18 cellular contexts compared by ENCODE assay signal in genomic region chr10:80411681-80412230, GRCh38. TPM values are rescaled to one million over a fixed set of nuclear protein-coding genes. Genes with fewer than 3 reads are reported as not detected.
DNase-seq lines count a peak whose midpoint lies in the region; TF ChIP-seq lines count a peak whose summit lies in the region.
"Had no signal": no experiment of that assay in that cellular context is flagged by ENCODE, and none has a peak within 500 bp of the region (broad histone marks: within the 10 kb centered on the region; RNA-seq: fewer than 3 reads in every experiment).

No MANE protein-coding gene starts in this region.

- H4K20me1 ChIP-seq in BLaER1 treated with 17β-estradiol and CSF1 and Interleukin-3, amounts not matched to agents 10 nM and 100 nM = peaks cover 0 to 28% (median 7%) of the 10 kb centered on the region in 11 experiments; a peak in 10 of 22 replicates

- 58 to 73% methylated on average over 2 of the region's 2 CpGs for WGBS in esophagus, 2 donors
- 65 to 91% methylated on average over 2 of the region's 2 CpGs for WGBS in sigmoid colon, 2 donors

- H3K9ac ChIP-seq in BLaER1 treated with 17β-estradiol and CSF1 and Interleukin-3, amounts not matched to agents 10 nM and 100 nM = no peak overlapping the region
- peak overlapping the region; percentile 8 for H3K9ac ChIP-seq in adipocyte (ENCODE audit: low read length)

- TF ChIP-seq POLR2A in sigmoid colon (IDR thresholded peaks at IDR 0.05) = no peak

- H3K27me3 ChIP-seq in BLaER1 treated with 17β-estradiol and CSF1 and Interleukin-3, amounts not matched to agents 10 nM and 100 nM = no peaks in the 10 kb centered on the region
- no peaks in the 10 kb centered on the region for H3K27me3 ChIP-seq in adipocyte (replicated peaks; ENCODE audit: control insufficient read depth, insufficient read depth, low read length)
- no peaks in the 10 kb centered on the region for H3K27me3 ChIP-seq in esophagus (ENCODE audit: control insufficient read depth in 1 of 2, insufficient read depth in 2 of 2, low read length in 2 of 2)
- H3K27me3 ChIP-seq in sigmoid colon = no peaks in the 10 kb centered on the region

- peaks cover 57 to 84% (median 68%) of the 10 kb centered on the region in 10 experiments for H3K4me1 ChIP-seq in BLaER1 treated with 17β-estradiol and CSF1 and Interleukin-3, amounts not matched to agents 10 nM and 100 nM
- H3K4me1 ChIP-seq in adipocyte (ENCODE audit: control insufficient read depth, insufficient read depth, low read length) (peaks cover 69% of the 10 kb centered on the region), esophagus (ENCODE audit: control insufficient read depth in 2 of 2, insufficient read depth in 2 of 2, low read length in 1 of 2) (peaks cover 14 to 20% of the 10 kb centered on the region in 2 donors), sigmoid colon (peaks cover 0 to 86% (median 83%) of the 10 kb centered on the region in 4 donors)

- no peak for TF ChIP-seq CTCF in sigmoid colon (IDR thresholded peaks at IDR 0.05)

- peak overlapping the region in 10 of 11 experiments; percentile 39 to 98 (median 80); a peak in 16 of 22 replicates for H3K4me2 ChIP-seq in BLaER1 treated with 17β-estradiol and CSF1 and Interleukin-3, amounts not matched to agents 10 nM and 100 nM

- no peak overlapping the region for H3K27ac ChIP-seq in BLaER1 treated with 17β-estradiol and CSF1 and Interleukin-3, amounts not matched to agents 10 nM and 100 nM
- peak overlapping the region; percentile 60 to 82 for H3K27ac ChIP-seq in esophagus (ENCODE audit: low read depth in 2 of 2, low read length in 1 of 2)
- peak overlapping the region in 3 of 4 donors; percentile 7 to 87 (median 86) for H3K27ac ChIP-seq in sigmoid colon
- no peak overlapping the region for H3K27ac ChIP-seq in substantia nigra (ENCODE audit: low read depth, low read length, poor library complexity, severe bottlenecking)
- H3K27ac ChIP-seq: tibial artery had no signal

- H3K36me3 ChIP-seq in BLaER1 treated with 17β-estradiol and CSF1 and Interleukin-3, amounts not matched to agents 10 nM and 100 nM = peaks cover 0 to 43% (median 8%) of the 10 kb centered on the region in 11 experiments; a peak in 8 of 22 replicates
- no peaks in the 10 kb centered on the region for H3K36me3 ChIP-seq in adipocyte (ENCODE audit: control insufficient read depth, insufficient read depth, low read length, severe bottlenecking)
- no peaks in the 10 kb centered on the region for H3K36me3 ChIP-seq in esophagus (ENCODE audit: control insufficient read depth in 2 of 2, insufficient read depth in 2 of 2, low read length in 1 of 2)
- H3K36me3 ChIP-seq in sigmoid colon = no peaks in the 10 kb centered on the region
- H3K36me3 ChIP-seq: tibial artery had no signal

- intact Hi-C loops in sigmoid colon (cut with DNase I) = loop anchor here (5.0 kb wide), 1 partner anchor 41 kb away; the partner anchor contains the start of gene TSPAN14

- no peak for TF ChIP-seq EP300 in sigmoid colon (IDR thresholded peaks at IDR 0.05)

- no peak overlapping the region for H3K4me3 ChIP-seq in BLaER1 treated with 17β-estradiol and CSF1 and Interleukin-3, amounts not matched to agents 10 nM and 100 nM
- H3K4me3 ChIP-seq in adipocyte (ENCODE audit: low read length) = no peak overlapping the region
- no peak overlapping the region for H3K4me3 ChIP-seq in esophagus (ENCODE audit: low read depth in 1 of 2, low read length in 2 of 2)
- no peak overlapping the region for H3K4me3 ChIP-seq in sigmoid colon
- H3K4me3 ChIP-seq: tibial artery had no signal

- DNase-seq in adipocyte (ENCODE audit: low read depth) (no peak), sigmoid colon (no peak), NCI-H1417 treated with DMSO at 0.1 percent for 48 hours (lab: John Stamatoyannopoulos, UW) (no peak), DMS153 (lab: John Stamatoyannopoulos, UW) (no peak), substantia nigra (lab: John Stamatoyannopoulos, UW) (no peak), T-helper 2 cell (no peak)
- DNase-seq: activated CD4-positive, alpha-beta T cell treated with anti-CD3 and anti-CD28 coated beads for 48 hours; activated CD8-positive, alpha-beta memory T cell treated with anti-CD3 and anti-CD28 coated beads, Interleukin-2, amount 50 U/mL, for 4 hours; DND-41; NCI-H2081 treated with DMSO at 0.1 percent for 48 hours; NCI-H526; SW 1271; tibial artery had no signal

- H3K9me3 ChIP-seq in BLaER1 treated with 17β-estradiol and CSF1 and Interleukin-3, amounts not matched to agents 10 nM and 100 nM (replicated peaks in 1 of 11) = no peaks in the 10 kb centered on the region
- H3K9me3 ChIP-seq in adipocyte (ENCODE audit: control insufficient read depth, low read length) (no peaks in the 10 kb centered on the region), esophagus (ENCODE audit: control insufficient read depth in 2 of 2, insufficient read depth in 1 of 2, low read depth in 1 of 2, low read length in 1 of 2) (no peaks in the 10 kb centered on the region), sigmoid colon (no peaks in the 10 kb centered on the region)
- H3K9me3 ChIP-seq: tibial artery had no signal

RNA-seq across cellular contexts. Expression of gene PRXL2A, which starts 3.4 kb away (rescaled TPM):
- polyA plus RNA-seq in esophagus (10 to 100 TPM; 47.3 to 87.9 TPM), sigmoid colon (10 to 100 TPM; 33.3 to 63.5 (median 37.8) TPM)
- total RNA-seq in sigmoid colon = 10 to 100 TPM; 43.7 to 57.4 (median 50.9) TPM

RNA-seq across cellular contexts. Expression of gene TSPAN14, which starts 42.4 kb away (rescaled TPM):
- 10 to 100 TPM; 50.6 to 63.2 TPM for polyA plus RNA-seq in esophagus
- 10 to 100 TPM; 22.0 to 29.9 (median 23.9) TPM for total RNA-seq in sigmoid colon
- 10 to 100 TPM; 12.0 to 67.3 (median 14.1) TPM for polyA plus RNA-seq in sigmoid colon

RNA-seq across cellular contexts. Expression of gene DYDC2, which starts 55.2 kb away (rescaled TPM):
- polyA plus RNA-seq in esophagus (under 1 TPM; 0.34 to 0.77 TPM), sigmoid colon (under 1 TPM in 1 of 3 donors, not detected in 2; 0.41 TPM)
- total RNA-seq in sigmoid colon = not detected
- total RNA-seq: Right ventricle myocardium inferior had no signal

RNA-seq across cellular contexts. Expression of gene DYDC1, which starts 55.2 kb away (rescaled TPM):
- polyA plus RNA-seq in esophagus = not detected
- not detected for total RNA-seq in sigmoid colon
- polyA plus RNA-seq in sigmoid colon = not detected
- total RNA-seq: kidney epithelial cell, Right ventricle myocardium inferior had no signal
- polyA plus RNA-seq: neural cell had no signal

Comparison
In these comparisons a context has a peak if more than half of its experiments do, and no peak if none do; other contexts are left out.
1. H3K27ac ChIP-seq: peak in esophagus (2 of 2) and sigmoid colon (3 of 4); none in BLaER1 treated with 17β-estradiol and CSF1 and Interleukin-3, amounts not matched to agents 10 nM and 100 nM (0 of 11) and substantia nigra (single experiment).